In the genomic region with DNA sequence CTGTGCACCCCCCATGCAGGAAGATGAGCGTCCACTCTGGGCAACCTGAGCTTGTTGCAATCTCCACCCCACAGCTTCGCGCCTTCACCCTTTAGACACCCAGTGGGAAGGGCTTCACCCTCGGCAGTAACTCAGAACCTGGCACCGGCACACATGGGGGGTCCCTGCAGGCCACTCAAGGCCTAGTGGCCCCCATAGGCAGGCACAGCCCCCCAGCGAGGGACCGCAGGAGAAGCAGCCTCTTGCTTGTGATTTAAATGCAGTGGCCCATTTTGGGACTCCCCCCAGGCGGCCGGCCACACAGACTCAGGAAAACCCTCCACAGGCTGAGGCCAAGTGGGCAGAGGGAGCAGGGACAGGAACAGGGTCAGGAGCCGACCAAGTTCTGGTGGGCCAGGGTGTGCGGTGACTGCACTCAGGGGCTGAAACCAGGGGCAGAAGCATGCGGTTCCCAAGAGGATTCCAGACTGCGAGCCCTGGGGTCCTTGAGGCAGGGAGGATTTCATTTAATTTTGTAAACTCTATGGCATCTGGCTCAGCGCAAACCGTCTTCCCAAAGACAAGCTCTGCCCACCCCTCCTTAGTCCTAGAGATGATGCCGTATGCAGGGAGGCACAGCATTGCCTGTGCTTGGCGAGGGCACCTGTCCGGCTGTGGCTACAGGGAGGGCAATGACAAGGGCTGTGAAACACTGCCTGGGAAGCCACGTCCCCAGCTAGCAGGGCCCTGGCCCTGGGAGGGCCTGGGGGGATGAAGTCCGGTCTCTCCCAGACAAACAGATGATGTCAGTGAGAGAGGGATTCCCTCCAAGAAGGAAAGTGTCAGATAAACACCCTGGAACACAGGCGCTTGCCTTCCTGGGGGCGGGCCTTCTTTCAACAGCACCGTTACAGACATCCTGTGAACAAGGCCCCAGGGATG, we compare ENCODE assay signal across 1 cellular context.
TF ChIP-seq lines count a peak whose summit lies in the region.

No MANE protein-coding gene starts in this region.

TF ChIP-seq in HepG2, 621 proteins besides CTCF, POLR2A, EP300 and RAD21 (continued from another document):
- TF ChIP-seq, protein P1, sequence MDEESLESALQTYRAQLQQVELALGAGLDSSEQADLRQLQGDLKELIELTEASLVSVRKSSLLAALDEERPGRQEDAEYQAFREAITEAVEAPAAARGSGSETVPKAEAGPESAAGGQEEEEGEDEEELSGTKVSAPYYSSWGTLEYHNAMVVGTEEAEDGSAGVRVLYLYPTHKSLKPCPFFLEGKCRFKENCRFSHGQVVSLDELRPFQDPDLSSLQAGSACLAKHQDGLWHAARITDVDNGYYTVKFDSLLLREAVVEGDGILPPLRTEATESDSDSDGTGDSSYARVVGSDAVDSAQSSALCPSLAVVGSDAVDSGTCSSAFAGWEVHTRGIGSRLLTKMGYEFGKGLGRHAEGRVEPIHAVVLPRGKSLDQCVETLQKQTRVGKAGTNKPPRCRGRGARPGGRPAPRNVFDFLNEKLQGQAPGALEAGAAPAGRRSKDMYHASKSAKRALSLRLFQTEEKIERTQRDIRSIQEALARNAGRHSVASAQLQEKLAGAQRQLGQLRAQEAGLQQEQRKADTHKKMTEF (CRISPR knock-in tag; IDR thresholded peaks at IDR 0.05) = peak; percentile 93
- TF ChIP-seq ZMYM3 (CRISPR knock-in tag; IDR thresholded peaks at IDR 0.05) (peak; percentile 76), ZNF512 (CRISPR knock-in tag; IDR thresholded peaks at IDR 0.05) (peak; percentile 49; the same call in 1 of the 2 replicates), ZNF275 (CRISPR knock-in tag; IDR thresholded peaks at IDR 0.05; ENCODE audit: borderline replicate concordance) (0 out of 2 replicates have a peak, but pooled peaks have one; percentile 34), BRD4 (CRISPR knock-in tag; IDR thresholded peaks at IDR 0.05) (peak; percentile 91), NFYC (CRISPR knock-in tag; IDR thresholded peaks at IDR 0.05) (no peak), ETV6 (CRISPR knock-in tag; conservative IDR thresholded peaks at IDR 0.05) (0 out of 2 replicates have a peak, but pooled peaks have one; percentile 44), ZFP36L1 (CRISPR knock-in tag; IDR thresholded peaks at IDR 0.05) (0 out of 2 replicates have a peak, but pooled peaks have one; percentile 41), ATF7-NPFF (CRISPR knock-in tag; IDR thresholded peaks at IDR 0.05; ENCODE audit: low read depth) (peak; percentile 29; the same call in 1 of the 2 replicates), ZBTB39 (CRISPR knock-in tag; IDR thresholded peaks at IDR 0.05) (no peak), ZNF225 (CRISPR knock-in tag; IDR thresholded peaks at IDR 0.05) (peak; percentile 21; the same call in 1 of the 2 replicates), ZNF850 (CRISPR knock-in tag; conservative IDR thresholded peaks at IDR 0.05) (no peak), KDM4B (CRISPR knock-in tag; IDR thresholded peaks at IDR 0.05) (peak; percentile 88; the same call in 1 of the 2 replicates), PATZ1 (CRISPR knock-in tag; IDR thresholded peaks at IDR 0.05) (peak; percentile 94)
- TF ChIP-seq, protein P2, sequence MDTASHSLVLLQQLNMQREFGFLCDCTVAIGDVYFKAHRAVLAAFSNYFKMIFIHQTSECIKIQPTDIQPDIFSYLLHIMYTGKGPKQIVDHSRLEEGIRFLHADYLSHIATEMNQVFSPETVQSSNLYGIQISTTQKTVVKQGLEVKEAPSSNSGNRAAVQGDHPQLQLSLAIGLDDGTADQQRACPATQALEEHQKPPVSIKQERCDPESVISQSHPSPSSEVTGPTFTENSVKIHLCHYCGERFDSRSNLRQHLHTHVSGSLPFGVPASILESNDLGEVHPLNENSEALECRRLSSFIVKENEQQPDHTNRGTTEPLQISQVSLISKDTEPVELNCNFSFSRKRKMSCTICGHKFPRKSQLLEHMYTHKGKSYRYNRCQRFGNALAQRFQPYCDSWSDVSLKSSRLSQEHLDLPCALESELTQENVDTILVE (CRISPR knock-in tag; IDR thresholded peaks at IDR 0.05) = peak; percentile 40; the same call in 1 of the 2 replicates
- TF ChIP-seq, protein P3, sequence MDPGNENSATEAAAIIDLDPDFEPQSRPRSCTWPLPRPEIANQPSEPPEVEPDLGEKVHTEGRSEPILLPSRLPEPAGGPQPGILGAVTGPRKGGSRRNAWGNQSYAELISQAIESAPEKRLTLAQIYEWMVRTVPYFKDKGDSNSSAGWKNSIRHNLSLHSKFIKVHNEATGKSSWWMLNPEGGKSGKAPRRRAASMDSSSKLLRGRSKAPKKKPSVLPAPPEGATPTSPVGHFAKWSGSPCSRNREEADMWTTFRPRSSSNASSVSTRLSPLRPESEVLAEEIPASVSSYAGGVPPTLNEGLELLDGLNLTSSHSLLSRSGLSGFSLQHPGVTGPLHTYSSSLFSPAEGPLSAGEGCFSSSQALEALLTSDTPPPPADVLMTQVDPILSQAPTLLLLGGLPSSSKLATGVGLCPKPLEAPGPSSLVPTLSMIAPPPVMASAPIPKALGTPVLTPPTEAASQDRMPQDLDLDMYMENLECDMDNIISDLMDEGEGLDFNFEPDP (CRISPR knock-in tag; conservative IDR thresholded peaks at IDR 0.05) = no peak
- TF ChIP-seq, protein P4, sequence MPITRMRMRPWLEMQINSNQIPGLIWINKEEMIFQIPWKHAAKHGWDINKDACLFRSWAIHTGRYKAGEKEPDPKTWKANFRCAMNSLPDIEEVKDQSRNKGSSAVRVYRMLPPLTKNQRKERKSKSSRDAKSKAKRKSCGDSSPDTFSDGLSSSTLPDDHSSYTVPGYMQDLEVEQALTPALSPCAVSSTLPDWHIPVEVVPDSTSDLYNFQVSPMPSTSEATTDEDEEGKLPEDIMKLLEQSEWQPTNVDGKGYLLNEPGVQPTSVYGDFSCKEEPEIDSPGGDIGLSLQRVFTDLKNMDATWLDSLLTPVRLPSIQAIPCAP (CRISPR knock-in tag; IDR thresholded peaks at IDR 0.05; ENCODE audit: low read depth) = no peak
